ENCODE assay signal across 9 cellular contexts in the genomic region with DNA sequence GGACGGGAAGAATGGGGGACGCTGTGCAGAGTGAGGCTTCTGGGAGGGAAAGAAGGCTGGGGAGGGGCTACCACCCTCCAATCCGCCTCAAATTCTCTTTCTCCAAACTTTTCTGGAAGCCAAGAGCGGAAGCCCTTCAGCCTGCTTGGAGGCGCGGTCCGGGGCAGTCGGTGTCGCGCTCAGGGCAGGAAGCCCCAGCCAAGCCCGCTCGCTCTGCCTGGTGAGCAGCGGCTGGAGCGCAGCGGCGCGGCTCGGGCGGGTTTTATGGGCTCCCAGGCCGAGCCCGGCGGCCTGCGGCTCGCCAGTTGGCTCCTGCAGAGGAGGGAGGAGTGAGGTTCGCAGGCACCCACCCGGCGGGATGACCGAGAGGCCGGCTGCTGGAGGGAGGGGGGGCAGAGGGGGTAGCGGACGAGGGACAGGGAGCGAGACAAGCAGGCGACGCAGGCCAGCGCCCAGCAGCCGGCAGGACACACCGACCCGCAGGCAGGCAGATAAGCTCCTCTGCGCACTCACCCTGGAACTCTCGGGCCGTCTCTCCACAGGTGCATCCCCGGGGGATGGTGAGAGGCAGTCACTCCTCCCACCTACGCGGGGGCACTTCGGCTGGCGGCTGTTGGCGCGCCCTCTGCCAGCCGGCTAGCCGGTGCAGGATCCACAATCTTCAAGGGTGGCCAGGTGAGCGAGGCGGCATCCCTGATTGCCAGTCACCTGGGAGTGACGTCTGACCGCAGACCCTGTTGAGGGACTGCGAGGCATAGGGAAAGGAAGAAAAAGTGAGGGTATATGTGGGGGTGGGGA. TPM values are rescaled to one million over a fixed set of nuclear protein-coding genes. Genes with fewer than 3 reads are reported as not detected.
DNase-seq lines count a peak whose midpoint lies in the region; ATAC-seq, FAIRE-seq and TF ChIP-seq lines count a peak whose summit lies in the region.
"Had no signal": no experiment of that assay in that cellular context is flagged by ENCODE, and none has a peak within 500 bp of the region (broad histone marks: within the 10 kb centered on the region; RNA-seq: fewer than 3 reads in every experiment).

A gene with protein sequence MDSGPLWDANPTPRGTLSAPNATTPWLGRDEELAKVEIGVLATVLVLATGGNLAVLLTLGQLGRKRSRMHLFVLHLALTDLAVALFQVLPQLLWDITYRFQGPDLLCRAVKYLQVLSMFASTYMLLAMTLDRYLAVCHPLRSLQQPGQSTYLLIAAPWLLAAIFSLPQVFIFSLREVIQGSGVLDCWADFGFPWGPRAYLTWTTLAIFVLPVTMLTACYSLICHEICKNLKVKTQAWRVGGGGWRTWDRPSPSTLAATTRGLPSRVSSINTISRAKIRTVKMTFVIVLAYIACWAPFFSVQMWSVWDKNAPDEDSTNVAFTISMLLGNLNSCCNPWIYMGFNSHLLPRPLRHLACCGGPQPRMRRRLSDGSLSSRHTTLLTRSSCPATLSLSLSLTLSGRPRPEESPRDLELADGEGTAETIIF (minus strand): TSS at position 238 of the 798 bp plus-strand sequence. CDS start 498 bp downstream, outside the sequence.

- TF ChIP-seq CTCF in HL-60 (IDR thresholded peaks at IDR 0.05; ENCODE audit: insufficient read depth, low read length) (no peak), RWPE2 (IDR thresholded peaks at IDR 0.05; ENCODE audit: poor library complexity, severe bottlenecking) (peak; percentile 36), H1 (IDR thresholded peaks at IDR 0.05; ENCODE audit: control extremely low read depth in 1 of 3, insufficient read depth in 1 of 3, low read depth in 1 of 3, low read length in 3 of 3) (peak; percentile 10 to 40 (median 29); a peak in 3 of 4 replicates)

- H3K9me3 ChIP-seq in RWPE2 (ENCODE audit: severe bottlenecking), result peaks cover 11% of the 10 kb centered on the region
- H3K9me3 ChIP-seq in H1 (ENCODE audit: insufficient read depth in 2 of 2, low read depth in 1 of 2, low read length in 1 of 2), result no peaks in the 10 kb centered on the region; a peak in 2 of 4 replicates
- no peaks in the 10 kb centered on the region for H3K9me3 ChIP-seq in muscle layer of colon (ENCODE audit: low read length)
- no peaks in the 10 kb centered on the region for H3K9me3 ChIP-seq in thymus (ENCODE audit: control insufficient read depth)

- no peak within 1 kb of the TSS for H2BK5ac ChIP-seq in H1 (ENCODE audit: low read depth, low read length)

- peaks cover 19% of the 10 kb centered on the region for H3K27me3 ChIP-seq in HL-60 (ENCODE audit: insufficient read depth, poor library complexity, severe bottlenecking)
- peaks cover 12% of the 10 kb centered on the region for H3K27me3 ChIP-seq in RWPE2 (ENCODE audit: insufficient read depth, poor library complexity, severe bottlenecking)
- peaks cover 3 to 26% (median 24%) of the 10 kb centered on the region in 4 experiments for H3K27me3 ChIP-seq in H1 (replicated peaks in 1 of 4; ENCODE audit: control insufficient read depth in 3 of 4, extremely low read depth in 1 of 4, insufficient read depth in 3 of 4, low read length in 3 of 4)
- peaks cover 6 to 15% of the 10 kb centered on the region in 2 donors for H3K27me3 ChIP-seq in muscle layer of colon (ENCODE audit: control insufficient read depth in 1 of 2, insufficient read depth in 2 of 2, low read length in 2 of 2)
- peaks cover 7% of the 10 kb centered on the region for H3K27me3 ChIP-seq in thymus (ENCODE audit: control insufficient read depth, insufficient read depth)

- no peak within 1 kb of the TSS for H2BK120ac ChIP-seq in H1 (replicated peaks; ENCODE audit: low read depth, low read length)

- H2BK20ac ChIP-seq in H1 (ENCODE audit: low read length), result no peak within 1 kb of the TSS

- peak within 1 kb of the TSS; percentile 53 for H3K4ac ChIP-seq in H1 (replicated peaks; ENCODE audit: insufficient read length, low read depth, low read length)

- H3K4me1 ChIP-seq in RWPE2 (ENCODE audit: insufficient read depth, poor library complexity, severe bottlenecking), result no peaks in the 10 kb centered on the region
- peaks cover 0 to 3% (median 2%) of the 10 kb centered on the region in 4 experiments; a peak in 3 of 7 replicates for H3K4me1 ChIP-seq in H1 (replicated peaks in 1 of 4; ENCODE audit: control insufficient read depth in 3 of 4, insufficient read depth in 4 of 4, low read length in 3 of 4)
- peaks cover 3% of the 10 kb centered on the region for H3K4me1 ChIP-seq in muscle layer of colon (ENCODE audit: insufficient read depth, low read length)
- no peaks in the 10 kb centered on the region for H3K4me1 ChIP-seq in thymus (ENCODE audit: control insufficient read depth, insufficient read depth, low read length)

- CTCF ChIA-PET in H1 (lab: Charles Lee; ENCODE audit: partially characterized antibody), result interaction anchor here (1.0 to 3.1 kb wide), 6 partner anchors 9 to 156 kb away, joined by 3 to 9 read pairs (median 3); no protein-coding TSS in a partner anchor

- H2AK5ac ChIP-seq in H1 (ENCODE audit: low read depth, low read length), result 0 out of 2 replicates have a peak within 1 kb of the TSS, but pooled peaks have one; percentile 1

- H3K23me2 ChIP-seq in H1 (ENCODE audit: low read depth, low read length), result peaks cover 16% of the 10 kb centered on the region

- 0 out of 2 replicates have a peak within 1 kb of the TSS, but pooled peaks have one; percentile 61 for H2BK15ac ChIP-seq in H1 (ENCODE audit: low read length)

- ATAC-seq in RWPE2 (ENCODE audit: low read depth) (peak; percentile 84), GM21576 (IDR thresholded peaks at IDR 0.05; ENCODE audit: unreplicated experiment) (no peak)

- H3K27ac ChIP-seq in HL-60 (replicated peaks) (no peak within 1 kb of the TSS), RWPE2 (ENCODE audit: poor library complexity, severe bottlenecking) (no peak within 1 kb of the TSS), H1 (ENCODE audit: low read depth, low read length) (no peak within 1 kb of the TSS), muscle layer of colon (ENCODE audit: low read depth, low read length) (no peak within 1 kb of the TSS), thymus (ENCODE audit: low read depth) (no peak within 1 kb of the TSS)

- H4K20me1 ChIP-seq in H1 (replicated peaks in 1 of 2; ENCODE audit: control insufficient read depth in 1 of 2, insufficient read depth in 2 of 2, low read length in 2 of 2), result peaks cover 0 to 2% of the 10 kb centered on the region in 2 experiments

- WGBS in H1 (ENCODE audit: extremely low coverage in 1 of 2, insufficient coverage in 1 of 2, insufficient read length in 1 of 2, insufficient replicate concordance in 2 of 2, low coverage in 1 of 2, low lambda C conversion rate in 2 of 2, missing lambda C conversion rate in 1 of 2), 2 experiments, result 5% methylated on average over 39 of the region's 55 CpGs; no CpG with 5 or more reads in 1 of the 2 experiments
- 3% methylated on average over 55 of the region's 55 CpGs for WGBS in thymus

- H3K14ac ChIP-seq in H1 (ENCODE audit: insufficient read length), result no peak within 1 kb of the TSS

- peak; percentile 63 for DNase-seq in AG08396 (ENCODE audit: low spot score)
- peak in 1 of 2 experiments; percentile 20 for DNase-seq in HL-60 (ENCODE audit: low read depth in 1 of 2, low spot score in 1 of 2)
- DNase-seq in RWPE2 (ENCODE audit: low spot score), result no peak
- DNase-seq in H1 (ENCODE audit: low read depth in 1 of 2, low spot score in 2 of 2), result peak; percentile 21 to 75
- DNase-seq in pons (ENCODE audit: low spot score), result no peak

- TF ChIP-seq RAD21 in H1 (IDR thresholded peaks at IDR 0.05 in 1 of 2, conservative IDR thresholded peaks at IDR 0.05 in 1 of 2; ENCODE audit: low read depth in 2 of 2, low read length in 2 of 2), result peak in 1 of 2 experiments; percentile 17; a peak in 1 of 4 replicates

- peak in 1 of 2 experiments; percentile 35; a peak in 1 of 3 replicates for TF ChIP-seq POLR2A in H1 (IDR thresholded peaks at IDR 0.05; ENCODE audit: control extremely low read depth in 1 of 2, low read depth in 2 of 2, low read length in 2 of 2)

- no peak within 1 kb of the TSS for H4K91ac ChIP-seq in H1 (replicated peaks; ENCODE audit: insufficient read length, low read length)

- peaks cover 2% of the 10 kb centered on the region; the same call in 1 of the 2 replicates for H3K79me1 ChIP-seq in H1 (ENCODE audit: low read depth, low read length)

- no peak within 1 kb of the TSS; the same call in 1 of the 2 replicates for H4K8ac ChIP-seq in H1 (ENCODE audit: extremely low read depth, insufficient read depth, low read length)

- H3K56ac ChIP-seq in H1 (replicated peaks; ENCODE audit: insufficient read length, low read depth, low read length), result no peak within 1 kb of the TSS

- H3K36me3 ChIP-seq in RWPE2 (ENCODE audit: low read depth) (no peaks in the 10 kb centered on the region), H1 (ENCODE audit: control insufficient read depth in 2 of 4, insufficient read depth in 4 of 4, low read length in 3 of 4) (no peaks in the 10 kb centered on the region), muscle layer of colon (ENCODE audit: insufficient read depth, low read length) (no peaks in the 10 kb centered on the region), thymus (ENCODE audit: control insufficient read depth, insufficient read depth) (no peaks in the 10 kb centered on the region)

- H3K18ac ChIP-seq in H1 (ENCODE audit: extremely low read depth, low read length), result peak within 1 kb of the TSS; percentile 56

- peak within 1 kb of the TSS; percentile 27; the same call in 1 of the 2 replicates for H2BK12ac ChIP-seq in H1 (ENCODE audit: low read depth, low read length)

- no peak for FAIRE-seq in H1 (lab: Jason Lieb, UNC)
- FAIRE-seq: endometrium had no signal

- H3K9ac ChIP-seq in H1 (replicated peaks in 1 of 4; ENCODE audit: extremely low read depth in 1 of 4, low read depth in 3 of 4, low read length in 3 of 4), result peak within 1 kb of the TSS in 1 of 4 experiments; percentile 27; a peak in 2 of 7 replicates
- H3K9ac ChIP-seq in muscle layer of colon (ENCODE audit: low read length), result no peak within 1 kb of the TSS

- no peak within 1 kb of the TSS for H4K5ac ChIP-seq in H1 (ENCODE audit: insufficient read length, low read depth, low read length)

- no peak within 1 kb of the TSS for H3K23ac ChIP-seq in H1 (ENCODE audit: insufficient read length)

- peak within 1 kb of the TSS; percentile 92 for H2AFZ ChIP-seq in H1 (ENCODE audit: low read length)

- no peaks in the 10 kb centered on the region for H3K79me2 ChIP-seq in H1 (ENCODE audit: control insufficient read depth in 1 of 2, insufficient read depth in 2 of 2, low read length in 2 of 2)

- TF ChIP-seq EP300 in H1 (IDR thresholded peaks at IDR 0.05; ENCODE audit: borderline replicate concordance in 1 of 2, low read depth in 2 of 2, low read length in 2 of 2), result no peak

- POLR2A ChIA-PET in H1 (lab: Charles Lee; ENCODE audit: partially characterized antibody), result no interaction called here

- H3K4me3 ChIP-seq in HL-60 (replicated peaks; ENCODE audit: insufficient read depth, low read length) (peak within 1 kb of the TSS; percentile 41), RWPE2 (ENCODE audit: severe bottlenecking) (peak within 1 kb of the TSS; percentile 21), H1 (ENCODE audit: extremely low read depth in 1 of 4, insufficient read depth in 2 of 4, low read depth in 3 of 4, low read length in 4 of 4) (peak within 1 kb of the TSS; percentile 50 to 69 (median 60)), muscle layer of colon (ENCODE audit: low read depth in 1 of 2, low read length in 2 of 2) (peak within 1 kb of the TSS; percentile 43 to 45), thymus (ENCODE audit: low read length) (peak within 1 kb of the TSS; percentile 31)

- H3K4me2 ChIP-seq in H1 (ENCODE audit: insufficient read depth in 1 of 2, low read depth in 2 of 2, low read length in 2 of 2), result peak within 1 kb of the TSS; percentile 71 to 89

RNA-seq across cellular contexts. Expression of the gene that starts here (rescaled TPM):
- 0.42 and 0.50 TPM in 2 replicates for total RNA-seq in H1 (2021; fragmentation: NEBNext Ultra II Directional; extraction: Animal tissue kit (Norgen Biotek cat#: 25700))
- polyA plus RNA-seq in H1 (2011; rRNA removed) (0.29 and 0.44 TPM in 2 replicates), thymus (0.23 TPM)
- 0.30 TPM for polyA plus RNA-seq in H1 (2011; cell fraction: cytosol; rRNA removed)
- 0.39 TPM for polyA plus RNA-seq in H1 (2011; cell fraction: nucleus; rRNA removed)
- 0.23 to 0.27 TPM (median 0.27 TPM) in 3 of 4 replicates, not detected in the other for polyA plus RNA-seq in H1 (2012, experiment 1 of 2)
- polyA plus RNA-seq in H1 (2012, experiment 2 of 2), result 0.07 TPM
- polyA plus RNA-seq in H1 (2013, experiment 1 of 2), result 0.20 TPM
- polyA plus RNA-seq in H1 (2013, experiment 2 of 2), result 0.24 TPM
- polyA minus RNA-seq in H1 (2011; rRNA and poly(A)+ RNA removed), result 0.35 and 0.37 TPM in 2 replicates
- polyA minus RNA-seq in H1 (2011; cell fraction: cytosol; rRNA and poly(A)+ RNA removed), result not detected
- 0.30 TPM for polyA minus RNA-seq in H1 (2011; cell fraction: nucleus; rRNA and poly(A)+ RNA removed)

Comparison
In these comparisons a context has a peak if more than half of its experiments do, and no peak if none do; other contexts are left out.
1. Peak in DNase-seq, H3K4me3 ChIP-seq and H3K4me2 ChIP-seq in H1; RNA of the gene not detected or under 1 TPM.